Comparison of ENCODE assay signal across 9 cellular contexts in the genomic region with DNA sequence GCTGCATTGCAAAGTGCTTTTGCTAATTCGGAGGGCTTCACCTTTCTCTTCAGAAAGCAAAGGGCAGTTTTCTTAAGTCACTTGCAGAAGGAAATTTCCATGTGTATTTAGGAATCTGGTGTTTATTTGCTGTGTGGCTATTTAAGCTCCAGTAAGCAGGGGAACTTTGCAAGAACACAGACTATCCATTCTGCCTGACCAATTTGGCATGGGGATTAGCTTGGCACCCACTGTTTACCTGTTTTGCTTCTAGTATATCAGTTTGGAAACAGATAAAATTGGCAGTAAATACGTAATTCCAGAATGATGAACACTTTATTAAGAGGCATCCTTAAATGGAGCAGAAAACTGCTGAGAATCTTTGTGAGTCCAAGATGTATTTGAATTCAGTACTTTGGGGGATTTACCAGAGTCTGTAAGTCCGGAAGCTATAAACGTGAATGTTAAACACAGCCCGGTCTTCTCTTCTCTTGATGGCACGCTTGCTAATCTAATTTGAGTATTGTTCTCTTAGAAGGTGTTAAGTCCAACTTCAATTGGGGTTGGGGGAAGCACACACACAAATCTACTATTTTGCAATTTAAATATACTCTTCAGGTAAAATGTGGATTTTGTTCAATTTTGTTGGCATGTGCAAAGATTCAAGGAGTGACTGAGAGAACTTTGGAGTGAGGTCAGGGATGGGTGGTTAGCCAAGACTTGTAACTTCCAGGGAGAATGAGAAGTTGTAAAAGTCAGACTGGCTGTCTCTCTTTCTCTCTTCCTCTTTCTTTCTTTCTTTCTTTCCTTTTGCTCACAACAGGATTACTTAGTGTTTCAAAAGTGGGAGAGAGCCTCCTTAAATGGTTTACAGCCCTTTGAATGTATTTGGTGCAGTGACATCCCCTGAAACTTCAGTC. TPM values are rescaled to one million over a fixed set of nuclear protein-coding genes. Genes with fewer than 3 reads are reported as not detected.
DNase-seq lines count a peak whose midpoint lies in the region; ATAC-seq and TF ChIP-seq lines count a peak whose summit lies in the region.
"Had no signal": no experiment of that assay in that cellular context is flagged by ENCODE, and none has a peak within 500 bp of the region (broad histone marks: within the 10 kb centered on the region; RNA-seq: fewer than 3 reads in every experiment).

No MANE protein-coding gene starts in this region.

- no peak overlapping the region for H3K9ac ChIP-seq in HCT116 (ENCODE audit: low read length)

- RAD21 ChIA-PET in HCT116 (lab: Charles Lee; ENCODE audit: low non-redundant PET in 1 of 2, low total read pairs in 2 of 2, uncharacterized antibody in 2 of 2, unreplicated experiment in 2 of 2), result interaction anchor here in 1 of 2 experiments (1.4 kb wide), 1 partner anchor 57 kb away, joined by 5 read pairs; no protein-coding TSS in a partner anchor

- H3K9me2 ChIP-seq in HCT116 (ENCODE audit: insufficient read depth), result no peaks in the 10 kb centered on the region

- CTCF ChIA-PET in BJ (lab: Yijun Ruan, JAX) (interaction anchor here (0.6 to 6.0 kb wide), 18 partner anchors 11 to 496 kb away, joined by 3 to 50 read pairs (median 4); no protein-coding TSS in a partner anchor), HCT116 (lab: Charles Lee) (interaction anchor here (1.0 to 2.3 kb wide), 3 partner anchors 8 to 58 kb away, joined by 3 to 18 read pairs (median 8); no protein-coding TSS in a partner anchor)

- POLR2A ChIA-PET in BJ (lab: Charles Lee), result interaction anchor here (0.7 to 1.1 kb wide), 3 partner anchors 73 to 294 kb away, joined by 3 to 7 read pairs (median 3); no protein-coding TSS in a partner anchor
- POLR2A ChIA-PET in HCT116 (lab: Charles Lee), result no interaction called here

- DNase-seq in BJ (ENCODE audit: low read depth) (no peak), HCT116 (ENCODE audit: low read depth, low spot score) (no peak), caudate nucleus (lab: John Stamatoyannopoulos, UW) (no peak), ecto neural progenitor cell (ENCODE audit: low spot score) (no peak), NCI-H446 treated with DMSO at 0.1 percent for 48 hours (lab: John Stamatoyannopoulos, UW) (no peak)
- no peak for DNase-seq in natural killer cell treated with Interleukin-12 subunit alpha and Interleukin-12 subunit beta and Interleukin-15 and Interleukin-18, amount 100 ng/mL, for 72 hours (ENCODE audit: low spot score)
- no peak for DNase-seq in activated T-cell treated with anti-CD3 and anti-CD28 coated beads, Interleukin-2, amount 50 U/mL, for 4 hours

- no peaks in the 10 kb centered on the region for H3K9me3 ChIP-seq in HCT116 (ENCODE audit: control insufficient read depth in 1 of 2, insufficient read depth in 1 of 2, low read depth in 1 of 2, low read length in 2 of 2)

- H3K27ac ChIP-seq in HCT116 (ENCODE audit: low read depth, low read length), result no peak overlapping the region
- H3K27ac ChIP-seq in caudate nucleus (ENCODE audit: low read depth, low read length), result peak overlapping the region; percentile 24

- H3K9me3 Mint-ChIP-seq in natural killer cell treated with Interleukin-12 subunit alpha and Interleukin-12 subunit beta and Interleukin-15 and Interleukin-18, amount 100 ng/mL, for 72 hours, result no peaks in the 10 kb centered on the region
- H3K9me3 Mint-ChIP-seq in activated T-cell treated with anti-CD3 and anti-CD28 coated beads, Interleukin-2, amount 50 U/mL, for 4 hours, result no peaks in the 10 kb centered on the region

- H3K4me1 ChIP-seq in HCT116 (ENCODE audit: control insufficient read depth in 1 of 2, insufficient read depth in 2 of 2, low read length in 2 of 2), result 0 out of 4 replicates have a peak, but pooled peaks cover 0 to 2% of the 10 kb centered on the region in 2 experiments

- H3K27me3 Mint-ChIP-seq in natural killer cell treated with Interleukin-12 subunit alpha and Interleukin-12 subunit beta and Interleukin-15 and Interleukin-18, amount 100 ng/mL, for 72 hours, result no peaks in the 10 kb centered on the region
- no peaks in the 10 kb centered on the region for H3K27me3 Mint-ChIP-seq in activated T-cell treated with anti-CD3 and anti-CD28 coated beads, Interleukin-2, amount 50 U/mL, for 4 hours (ENCODE audit: low read depth)

- no peak overlapping the region for H3K27ac Mint-ChIP-seq in natural killer cell treated with Interleukin-12 subunit alpha and Interleukin-12 subunit beta and Interleukin-15 and Interleukin-18, amount 100 ng/mL, for 72 hours

- no peak overlapping the region for H2AFZ ChIP-seq in HCT116 (ENCODE audit: low read depth, low read length, poor library complexity, severe bottlenecking)

- peak overlapping the region; percentile 37 for H3K4me3 ChIP-seq in BJ (ENCODE audit: low read depth, low read length)
- H3K4me3 ChIP-seq in HCT116 (replicated peaks in 1 of 2; ENCODE audit: low read depth in 1 of 2, low read length in 2 of 2), result no peak overlapping the region

- H4K20me1 ChIP-seq in HCT116 (ENCODE audit: insufficient read depth), result no peaks in the 10 kb centered on the region

- TF ChIP-seq CTCF in BJ (IDR thresholded peaks at IDR 0.05; ENCODE audit: insufficient read depth, low read depth, low read length) (no peak), HCT116 (IDR thresholded peaks at IDR 0.05 in 2 of 3, conservative IDR thresholded peaks at IDR 0.05 in 1 of 3; ENCODE audit: borderline replicate concordance in 1 of 3, insufficient read depth in 1 of 3, low read depth in 2 of 3, low read length in 2 of 3) (no peak)

- H3K27me3 ChIP-seq in BJ (ENCODE audit: control insufficient read depth, insufficient read depth, low read length), result peaks cover 22% of the 10 kb centered on the region
- peaks cover 43% of the 10 kb centered on the region for H3K27me3 ChIP-seq in HCT116 (ENCODE audit: insufficient read depth, low read length)

- ATAC-seq in HCT116, result no peak
- no peak for ATAC-seq in natural killer cell treated with Interleukin-12 subunit alpha and Interleukin-12 subunit beta and Interleukin-15 and Interleukin-18, amount 100 ng/mL, for 72 hours
- ATAC-seq in GM19395 (IDR thresholded peaks at IDR 0.05; ENCODE audit: unreplicated experiment), result no peak
- ATAC-seq in activated T-cell treated with anti-CD3 and anti-CD28 coated beads, Interleukin-2, amount 50 U/mL, for 4 hours, result no peak

- peak overlapping the region; percentile 23; the same call in 1 of the 2 replicates for H3K4me2 ChIP-seq in HCT116 (ENCODE audit: low read length)

- no peak for TF ChIP-seq RAD21 in HCT116 (IDR thresholded peaks at IDR 0.05; ENCODE audit: low read depth)

- BruUV-seq in HCT116 (replicated peaks; lab: Mats Ljungman, UMichigan), result no TSS peak

- H3K4me1 Mint-ChIP-seq in natural killer cell treated with Interleukin-12 subunit alpha and Interleukin-12 subunit beta and Interleukin-15 and Interleukin-18, amount 100 ng/mL, for 72 hours (ENCODE audit: low read depth in 2 of 2), result peaks cover 20 to 30% of the 10 kb centered on the region in 2 donors
- peaks cover 20% of the 10 kb centered on the region for H3K4me1 Mint-ChIP-seq in activated T-cell treated with anti-CD3 and anti-CD28 coated beads, Interleukin-2, amount 50 U/mL, for 4 hours (ENCODE audit: low read depth)

- no peak for TF ChIP-seq POLR2A in HCT116 (IDR thresholded peaks at IDR 0.05; ENCODE audit: borderline replicate concordance, extremely low read depth, insufficient read depth, insufficient read length)

- H3K36me3 ChIP-seq in BJ (ENCODE audit: control insufficient read depth, insufficient read depth, low read length), result no peaks in the 10 kb centered on the region
- no peaks in the 10 kb centered on the region for H3K36me3 ChIP-seq in HCT116 (ENCODE audit: control insufficient read depth in 1 of 2, insufficient read depth in 2 of 2, low read length in 2 of 2)

- intact Hi-C loops in HCT116 (cut with micrococcal nuclease), result no loop called here

- H3K79me2 ChIP-seq in HCT116 (ENCODE audit: insufficient read depth, low read length), result no peaks in the 10 kb centered on the region

- no peaks in the 10 kb centered on the region for H3K36me3 Mint-ChIP-seq in natural killer cell treated with Interleukin-12 subunit alpha and Interleukin-12 subunit beta and Interleukin-15 and Interleukin-18, amount 100 ng/mL, for 72 hours
- H3K36me3 Mint-ChIP-seq in activated T-cell treated with anti-CD3 and anti-CD28 coated beads, Interleukin-2, amount 50 U/mL, for 4 hours (ENCODE audit: insufficient read depth), result peaks cover 3% of the 10 kb centered on the region

- peak overlapping the region; percentile 27 for H3K4me3 Mint-ChIP-seq in natural killer cell treated with Interleukin-12 subunit alpha and Interleukin-12 subunit beta and Interleukin-15 and Interleukin-18, amount 100 ng/mL, for 72 hours
- no peak overlapping the region for H3K4me3 Mint-ChIP-seq in activated T-cell treated with anti-CD3 and anti-CD28 coated beads, Interleukin-2, amount 50 U/mL, for 4 hours

TF ChIP-seq in HCT116, 20 proteins besides CTCF, POLR2A, EP300 and RAD21:
- TF ChIP-seq POLR2AphosphoS5 (IDR thresholded peaks at IDR 0.05; ENCODE audit: low read depth, low read length) (no peak), CEBPB (IDR thresholded peaks at IDR 0.05; ENCODE audit: low read depth) (no peak), ZNF274 (IDR thresholded peaks at IDR 0.05; ENCODE audit: low read depth, low read length) (no peak), FOSL1 (IDR thresholded peaks at IDR 0.05; ENCODE audit: low read depth) (no peak)
TF ChIP-seq in HCT116: peak in this region for 0.

RNA-seq across cellular contexts. Expression of gene ACKR3, which starts 0.7 kb away (rescaled TPM):
- 4.6 and 6.6 TPM in 2 replicates for polyA plus RNA-seq in BJ (2011; rRNA removed)
- 3.6 and 6.5 TPM in 2 replicates for polyA minus RNA-seq in BJ (2011; rRNA and poly(A)+ RNA removed)
- 0.20 TPM for total RNA-seq in HCT116 (2021; ENCODE audit: unreplicated experiment)
- polyA plus RNA-seq in HCT116 (2012), result 0.12 TPM in 1 of 2 replicates, not detected in the other
- total RNA-seq in natural killer cell treated with Interleukin-12 subunit alpha and Interleukin-12 subunit beta and Interleukin-15 and Interleukin-18, amount 100 ng/mL, for 72 hours, result under 1 TPM in 1 of 2 donors, not detected in 1; 0.33 TPM
- under 1 TPM; 0.16 to 0.73 (median 0.33) TPM for total RNA-seq in activated T-cell treated with anti-CD3 and anti-CD28 coated beads, Interleukin-2, amount 50 U/mL, for 4 hours
- total RNA-seq: HT1080 had no signal
